Comparison of ENCODE assay signal across 7 cellular contexts in the genomic region with DNA sequence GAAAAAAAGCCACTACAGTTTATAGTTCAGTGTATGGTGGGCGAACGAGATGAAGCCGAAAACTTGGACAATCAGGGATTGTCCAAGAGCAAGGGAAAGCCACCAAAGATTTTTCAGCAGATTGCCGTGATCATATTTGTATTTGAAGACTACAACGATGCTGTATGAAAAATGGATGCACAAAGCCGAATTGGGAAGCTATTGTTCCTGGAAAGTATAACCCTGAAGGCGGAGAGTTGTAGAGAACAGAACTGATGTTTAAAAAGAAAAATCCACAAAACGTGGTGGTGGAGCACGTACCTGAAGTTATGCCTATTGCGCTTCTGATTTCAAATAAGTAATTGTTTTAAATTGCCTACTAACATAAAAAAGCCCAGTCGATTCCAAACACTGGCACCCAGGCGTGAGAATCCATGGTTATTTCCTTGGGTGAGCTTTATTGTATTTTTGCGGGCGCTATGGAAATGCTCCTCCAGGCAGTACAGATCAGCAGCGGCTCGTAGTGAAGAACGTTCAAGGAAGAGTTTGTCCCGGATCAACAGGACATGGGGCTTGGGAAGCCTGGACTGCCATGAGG. TPM values are rescaled to one million over a fixed set of nuclear protein-coding genes. Genes with fewer than 3 reads are reported as not detected.
A peak's percentile ranks its signal among the peaks of the same experiment; 100 is the strongest.
DNase-seq lines count a peak whose midpoint lies in the region; ATAC-seq and TF ChIP-seq lines count a peak whose summit lies in the region.

No MANE protein-coding gene starts in this region.

- H3K9ac ChIP-seq in skeletal muscle satellite cell (ENCODE audit: low read depth, low read length), result peak overlapping the region; percentile 89

- peaks cover 26% of the 10 kb centered on the region for H3K4me1 ChIP-seq in skeletal muscle satellite cell (ENCODE audit: control insufficient read depth, insufficient read depth, low read length)

- peaks cover 16% of the 10 kb centered on the region for H3K4me1 Mint-ChIP-seq in endothelial cell (ENCODE audit: unreplicated experiment)

- H3K9me3 ChIP-seq in skeletal muscle satellite cell (replicated peaks; ENCODE audit: low read length), result no peaks in the 10 kb centered on the region

- H3K9me3 Mint-ChIP-seq in endothelial cell (ENCODE audit: unreplicated experiment), result no peaks in the 10 kb centered on the region

- peaks cover 3% of the 10 kb centered on the region for H3K36me3 ChIP-seq in skeletal muscle satellite cell (ENCODE audit: insufficient read depth, low read length)

- peak overlapping the region; percentile 87 for H3K4me2 ChIP-seq in skeletal muscle satellite cell (ENCODE audit: low read length)

- H3K27ac Mint-ChIP-seq in endothelial cell (ENCODE audit: unreplicated experiment), result no peak overlapping the region

- no peaks in the 10 kb centered on the region for H3K27me3 ChIP-seq in skeletal muscle satellite cell (ENCODE audit: control insufficient read depth, insufficient read depth, low read length)

- H3K36me3 Mint-ChIP-seq in endothelial cell (ENCODE audit: low read depth, unreplicated experiment), result peaks cover under 1% of the 10 kb centered on the region

- peak; percentile 3 for ATAC-seq in GM21367 (IDR thresholded peaks at IDR 0.05; ENCODE audit: unreplicated experiment)
- ATAC-seq in activated CD4-positive, CD25-positive, alpha-beta regulatory T cell treated with anti-CD3 and anti-CD28 coated beads, Interleukin-2, amount 50 U/mL, for 24 hours, result no peak

- H3K27me3 Mint-ChIP-seq in endothelial cell (ENCODE audit: unreplicated experiment), result no peaks in the 10 kb centered on the region

- TF ChIP-seq CTCF in endothelial cell (IDR thresholded peaks at IDR 0.05; ENCODE audit: unreplicated experiment), result no peak

- DNase-seq in NCI-H524 treated with DMSO at 0.1 percent for 48 hours (lab: John Stamatoyannopoulos, UW), result peak; percentile 33
- DNase-seq in fibroblast of gingiva (ENCODE audit: low read depth), result peak; percentile 15
- DNase-seq in activated CD8-positive, alpha-beta memory T cell treated with anti-CD3 and anti-CD28 coated beads, Interleukin-2, amount 50 U/mL, for 48 hours, result no peak
- no peak for DNase-seq in endothelial cell (ENCODE audit: low spot score)

- no peak overlapping the region for H3K4me3 Mint-ChIP-seq in endothelial cell (ENCODE audit: unreplicated experiment)

- H3K4me3 ChIP-seq in skeletal muscle satellite cell (ENCODE audit: low read length), result peak overlapping the region; percentile 83

RNA-seq across cellular contexts. Expression of a gene that starts 0.8 kb away (rescaled TPM):
- total RNA-seq in skeletal muscle satellite cell (2012; rRNA removed), result 243 and 297 TPM in 2 replicates
- total RNA-seq in endothelial cell (ENCODE audit: unreplicated experiment), result 163 TPM

Comparison
In these comparisons a context has a peak if more than half of its experiments do, and no peak if none do; other contexts are left out.
1. DNase-seq: peak in NCI-H524 treated with DMSO at 0.1 percent for 48 hours (single experiment) and fibroblast of gingiva (single experiment); none in activated CD8-positive, alpha-beta memory T cell treated with anti-CD3 and anti-CD28 coated beads, Interleukin-2, amount 50 U/mL, for 48 hours (single experiment) and endothelial cell (single experiment).